ENCODE assay signal across 2 cellular contexts in genomic region chr2:105496271-105496670, GRCh38.
TF ChIP-seq lines count a peak whose summit lies in the region.

No MANE protein-coding gene starts in this region.

TF ChIP-seq in liver, 16 proteins besides CTCF, POLR2A, EP300 and RAD21 (continued from another document):
- TF ChIP-seq NR2F2 (IDR thresholded peaks at IDR 0.05): peak; percentile 76

TF ChIP-seq in HepG2, 621 proteins besides CTCF, POLR2A, EP300 and RAD21 (continued from another document):
- TF ChIP-seq ZNF326 (CRISPR knock-in tag; IDR thresholded peaks at IDR 0.05; ENCODE audit: borderline replicate concordance): no peak
- no peak for TF ChIP-seq ZNF570 (CRISPR knock-in tag; IDR thresholded peaks at IDR 0.05; ENCODE audit: borderline replicate concordance)
- no peak for TF ChIP-seq MEIS2 (CRISPR knock-in tag; IDR thresholded peaks at IDR 0.05)
- no peak for TF ChIP-seq ZNF350 (CRISPR knock-in tag; IDR thresholded peaks at IDR 0.05; ENCODE audit: borderline replicate concordance, low read depth)
- TF ChIP-seq NFE2 (CRISPR knock-in tag; IDR thresholded peaks at IDR 0.05): no peak
